In the genomic region with DNA sequence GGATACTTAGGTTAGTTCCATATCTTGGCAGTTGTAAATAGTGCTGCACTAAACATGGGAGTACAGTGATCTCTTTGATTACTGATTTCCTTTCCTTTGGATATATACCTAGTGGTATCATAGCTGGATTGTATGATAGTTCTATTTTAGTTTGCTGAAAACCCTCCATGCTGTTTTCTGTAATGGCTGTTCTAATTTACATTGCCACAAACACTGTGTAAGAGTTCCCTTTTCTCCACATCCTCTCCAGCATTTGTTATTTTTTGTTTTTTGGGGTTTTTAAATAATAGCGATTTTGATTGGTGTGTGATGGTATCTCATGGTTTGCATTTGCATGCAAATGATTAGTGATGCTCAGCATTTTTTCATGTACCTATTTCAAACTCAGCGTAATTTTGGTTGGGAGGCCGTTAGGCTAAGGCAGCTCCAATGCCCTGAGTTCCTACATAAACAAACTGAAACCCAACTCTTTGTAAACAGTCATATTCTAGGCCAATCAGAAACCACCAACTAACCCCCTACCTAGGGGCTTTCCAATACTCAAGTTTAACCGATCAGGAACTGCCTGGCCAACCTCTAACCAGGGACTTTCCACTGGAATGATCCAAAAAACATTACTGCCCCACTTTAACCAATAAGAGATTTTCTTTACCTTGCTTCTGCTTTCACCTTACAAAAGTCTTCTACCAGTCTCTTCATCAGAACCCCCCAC, we compare ENCODE assay signal across 15 cellular contexts.
DNase-seq lines count a peak whose midpoint lies in the region; ATAC-seq and TF ChIP-seq lines count a peak whose summit lies in the region.
"Had no signal": no experiment of that assay in that cellular context is flagged by ENCODE, and none has a peak within 500 bp of the region (broad histone marks: within the 10 kb centered on the region; RNA-seq: fewer than 3 reads in every experiment).

No MANE protein-coding gene starts in this region.

- H3K9me2 ChIP-seq in OCI-LY1 (ENCODE audit: low read depth, low read length): no peaks in the 10 kb centered on the region

- peak; percentile 47 for ATAC-seq in activated CD8-positive, alpha-beta memory T cell treated with anti-CD3 and anti-CD28 coated beads, Interleukin-2, amount 10 ng/mL, durations not matched to agents 7 days and 5 days
- peak; percentile 9 for ATAC-seq in GM19468 (IDR thresholded peaks at IDR 0.05; ENCODE audit: extremely low read depth, unreplicated experiment)
- peak; percentile 74 to 93 for ATAC-seq in stimulated activated naive B cell treated with anti-CD40 and anti-IgM and Interleukin-4, amounts not matched to agents 10 μg/mL and 1 μg/mL and 100 μg/mL, for 72 hours (replicated peaks)

- H3K27ac Mint-ChIP-seq in activated CD8-positive, alpha-beta memory T cell treated with anti-CD3 and anti-CD28 coated beads, Interleukin-2, amount 10 ng/mL, durations not matched to agents 7 days and 5 days: peak overlapping the region; percentile 56
- H3K27ac Mint-ChIP-seq in stimulated activated naive B cell treated with anti-CD40 and anti-IgM and Interleukin-4, amounts not matched to agents 10 μg/mL and 1 μg/mL and 100 μg/mL, for 72 hours: peak overlapping the region; percentile 90
- H3K27ac Mint-ChIP-seq: activated naive CD8-positive, alpha-beta T cell had no signal

- H3K4me3 Mint-ChIP-seq in activated CD8-positive, alpha-beta memory T cell treated with anti-CD3 and anti-CD28 coated beads, Interleukin-2, amount 10 ng/mL, durations not matched to agents 7 days and 5 days: no peak overlapping the region
- peak overlapping the region in 1 of 2 donors; percentile 29 for H3K4me3 Mint-ChIP-seq in stimulated activated naive B cell treated with anti-CD40 and anti-IgM and Interleukin-4, amounts not matched to agents 10 μg/mL and 1 μg/mL and 100 μg/mL, for 72 hours
- H3K4me3 Mint-ChIP-seq: activated naive CD8-positive, alpha-beta T cell had no signal

- no peaks in the 10 kb centered on the region for H3K79me2 ChIP-seq in OCI-LY1 (ENCODE audit: insufficient read depth, low read length)

- no peaks in the 10 kb centered on the region for H3F3A ChIP-seq in OCI-LY1 (ENCODE audit: insufficient read depth, low read length)

- H3K27me3 ChIP-seq in OCI-LY1 (ENCODE audit: insufficient read depth, low read length): no peaks in the 10 kb centered on the region
- H3K27me3 ChIP-seq: transverse colon had no signal

- H4K20me1 ChIP-seq in OCI-LY1 (ENCODE audit: insufficient read depth, low read length): no peaks in the 10 kb centered on the region

- peaks cover 35% of the 10 kb centered on the region for H3K36me3 ChIP-seq in OCI-LY1 (ENCODE audit: insufficient read depth, low read length)
- H3K36me3 ChIP-seq: transverse colon had no signal

- no peak for TF ChIP-seq CTCF in OCI-LY1 (IDR thresholded peaks at IDR 0.05; ENCODE audit: low read length)

- H3K4me1 ChIP-seq in OCI-LY1 (ENCODE audit: insufficient read depth, low read length, severe bottlenecking): peaks cover 17% of the 10 kb centered on the region

- peaks cover 38% of the 10 kb centered on the region for H3K36me3 Mint-ChIP-seq in activated CD8-positive, alpha-beta memory T cell treated with anti-CD3 and anti-CD28 coated beads, Interleukin-2, amount 10 ng/mL, durations not matched to agents 7 days and 5 days
- peaks cover 35 to 48% of the 10 kb centered on the region in 2 donors for H3K36me3 Mint-ChIP-seq in stimulated activated naive B cell treated with anti-CD40 and anti-IgM and Interleukin-4, amounts not matched to agents 10 μg/mL and 1 μg/mL and 100 μg/mL, for 72 hours

- CTCF ChIA-PET in activated CD8-positive, alpha-beta memory T cell treated with anti-CD3 and anti-CD28 coated beads, Interleukin-2, amount 10 ng/mL, durations not matched to agents 7 days and 5 days (lab: Charles Lee): interaction anchor here (0.6 to 0.8 kb wide), 2 partner anchors 212 to 356 kb away, joined by 3 read pairs; no protein-coding TSS in a partner anchor

- no peak overlapping the region for H3K9ac ChIP-seq in OCI-LY1 (ENCODE audit: low read length)

- peaks cover 27% of the 10 kb centered on the region for H3K4me1 Mint-ChIP-seq in activated CD8-positive, alpha-beta memory T cell treated with anti-CD3 and anti-CD28 coated beads, Interleukin-2, amount 10 ng/mL, durations not matched to agents 7 days and 5 days
- peaks cover 7 to 16% of the 10 kb centered on the region in 2 donors for H3K4me1 Mint-ChIP-seq in stimulated activated naive B cell treated with anti-CD40 and anti-IgM and Interleukin-4, amounts not matched to agents 10 μg/mL and 1 μg/mL and 100 μg/mL, for 72 hours

- no peaks in the 10 kb centered on the region for H3K27me3 Mint-ChIP-seq in activated CD8-positive, alpha-beta memory T cell treated with anti-CD3 and anti-CD28 coated beads, Interleukin-2, amount 10 ng/mL, durations not matched to agents 7 days and 5 days
- no peaks in the 10 kb centered on the region for H3K27me3 Mint-ChIP-seq in stimulated activated naive B cell treated with anti-CD40 and anti-IgM and Interleukin-4, amounts not matched to agents 10 μg/mL and 1 μg/mL and 100 μg/mL, for 72 hours
- H3K27me3 Mint-ChIP-seq: activated naive CD8-positive, alpha-beta T cell had no signal

- H2AFZ ChIP-seq in OCI-LY1 (ENCODE audit: low read length): no peak overlapping the region

- peak overlapping the region; percentile 58 for H3K27ac ChIP-seq in OCI-LY1 (ENCODE audit: low read depth, low read length, poor library complexity, severe bottlenecking)
- H3K27ac ChIP-seq: transverse colon had no signal

- no peak overlapping the region for H3K4me3 ChIP-seq in OCI-LY1 (ENCODE audit: low read depth, low read length, poor library complexity, severe bottlenecking)
- H3K4me3 ChIP-seq: transverse colon had no signal

- peaks cover 12% of the 10 kb centered on the region for H3K9me3 Mint-ChIP-seq in activated CD8-positive, alpha-beta memory T cell treated with anti-CD3 and anti-CD28 coated beads, Interleukin-2, amount 10 ng/mL, durations not matched to agents 7 days and 5 days (ENCODE audit: low read depth)
- H3K9me3 Mint-ChIP-seq in stimulated activated naive B cell treated with anti-CD40 and anti-IgM and Interleukin-4, amounts not matched to agents 10 μg/mL and 1 μg/mL and 100 μg/mL, for 72 hours: peaks cover 11% of the 10 kb centered on the region in 2 donors

- DNase-seq in activated CD8-positive, alpha-beta memory T cell treated with anti-CD3 and anti-CD28 coated beads, Interleukin-2, amount 10 ng/mL, durations not matched to agents 7 days and 5 days: peak; percentile 46
- no peak for DNase-seq in activated CD8-positive, alpha-beta memory T cell treated with anti-CD3 and anti-CD28 coated beads, Interleukin-2, amount 50 U/mL, for 4 hours
- peak; percentile 7 for DNase-seq in stimulated activated naive B cell treated with anti-CD40 and anti-IgM and Interleukin-4, amounts not matched to agents 10 μg/mL and 1 μg/mL and 100 μg/mL, for 72 hours
- DNase-seq in cardiac septum (ENCODE audit: low spot score) (no peak), iPS-NIHi7 (ENCODE audit: extremely low spot score) (no peak), DMS153 (lab: John Stamatoyannopoulos, UW) (no peak)
- DNase-seq: caudate nucleus, glutamatergic neuron, KBM-7, NCI-H1417 treated with DMSO at 0.1 percent for 48 hours, NCI-H510A treated with DMSO at 0.1 percent for 48 hours, transverse colon had no signal

- peak overlapping the region; percentile 18; the same call in 1 of the 2 replicates for H3K4me2 ChIP-seq in OCI-LY1 (ENCODE audit: low read length)

- intact Hi-C loops in cardiac septum (cut with DNase I): no loop called here

- H3K9me3 ChIP-seq in OCI-LY1 (ENCODE audit: low read length): peaks cover 11% of the 10 kb centered on the region

Comparison
In these comparisons a context has a peak if more than half of its experiments do, and no peak if none do; other contexts are left out.
1. DNase-seq: peak in activated CD8-positive, alpha-beta memory T cell treated with anti-CD3 and anti-CD28 coated beads, Interleukin-2, amount 10 ng/mL, durations not matched to agents 7 days and 5 days (single experiment) and stimulated activated naive B cell treated with anti-CD40 and anti-IgM and Interleukin-4, amounts not matched to agents 10 μg/mL and 1 μg/mL and 100 μg/mL, for 72 hours (single experiment); none in activated CD8-positive, alpha-beta memory T cell treated with anti-CD3 and anti-CD28 coated beads, Interleukin-2, amount 50 U/mL, for 4 hours (single experiment), cardiac septum (single experiment), iPS-NIHi7 (single experiment) and DMS153 (single experiment).
2. ATAC-seq: peak in every context shown above with its lines; median percentile 84 in stimulated activated naive B cell treated with anti-CD40 and anti-IgM and Interleukin-4, amounts not matched to agents 10 μg/mL and 1 μg/mL and 100 μg/mL, for 72 hours; 47 in activated CD8-positive, alpha-beta memory T cell treated with anti-CD3 and anti-CD28 coated beads, Interleukin-2, amount 10 ng/mL, durations not matched to agents 7 days and 5 days; 9 in GM19468.